In the genomic region with DNA sequence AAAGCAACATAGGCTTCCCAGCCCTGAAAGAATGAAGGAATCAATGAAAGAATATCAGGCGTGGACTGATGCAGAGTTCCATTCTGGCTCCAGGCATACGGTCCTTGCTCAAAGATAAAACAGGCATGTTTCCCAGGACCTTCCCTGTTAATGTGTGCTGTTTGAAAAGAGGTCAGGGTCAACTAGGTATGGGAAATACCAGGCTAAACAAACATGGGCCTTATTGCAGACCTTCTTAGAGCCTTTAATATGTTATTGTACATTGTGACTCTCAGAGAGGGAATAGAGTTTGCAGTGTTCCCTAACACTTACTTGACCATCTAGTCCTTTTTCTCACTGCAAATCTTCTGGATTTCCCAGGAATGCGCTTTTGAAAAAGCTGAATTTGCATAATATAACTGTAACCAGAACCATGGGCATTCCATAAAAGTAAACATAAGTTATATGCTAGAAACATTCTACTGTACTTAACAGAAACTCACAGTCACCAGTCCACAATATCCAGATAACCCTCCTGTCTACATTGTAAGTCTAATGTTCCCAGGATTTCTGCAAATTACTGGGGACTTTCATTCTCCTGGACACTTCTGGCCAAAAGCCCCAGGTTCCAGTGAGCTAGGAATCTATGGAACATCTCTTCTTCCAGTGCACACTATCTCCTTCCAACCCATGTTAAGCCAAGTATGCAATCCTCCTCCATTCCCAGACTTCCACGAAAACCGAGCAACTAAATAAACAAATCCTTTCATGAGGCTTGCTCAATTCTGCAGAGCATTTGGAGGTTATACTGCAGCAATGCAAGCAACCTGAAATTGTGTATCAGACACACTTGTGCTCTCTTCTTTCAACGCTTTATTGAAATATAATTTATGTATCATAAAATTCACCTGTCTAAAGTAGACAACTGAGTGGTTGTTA, we compare ENCODE assay signal across 19 cellular contexts.
"Had no signal": no experiment of that assay in that cellular context is flagged by ENCODE, and none has a peak within 500 bp of the region (broad histone marks: within the 10 kb centered on the region; RNA-seq: fewer than 3 reads in every experiment).

No MANE protein-coding gene starts in this region.

- DNase-seq: activated B cell treated with CpG ODN at 0.5 μM for 24 hours; activated CD4-positive, alpha-beta T cell treated with anti-CD3 and anti-CD28 coated beads, Interleukin-2, amount 10 ng/mL, durations not matched to agents 7 days and 5 days; activated CD8-positive, alpha-beta memory T cell treated with anti-CD3 and anti-CD28 coated beads for 24 hours; activated naive CD4-positive, alpha-beta T cell; activated naive CD8-positive, alpha-beta T cell treated with anti-CD3 and anti-CD28 coated beads, Interleukin-2, amount 10 ng/mL, durations not matched to agents 7 days and 5 days; aorta; dermis blood vessel endothelial cell; effector memory CD8-positive, alpha-beta T cell; heart left ventricle; left cardiac atrium; mammary epithelial cell; naive thymus-derived CD4-positive, alpha-beta T cell; stimulated activated CD4-positive, alpha-beta T cell treated with anti-CD3 and anti-CD28 coated beads, Interleukin-2, amount 100 ng/mL, for 48 hours; SW 1271; thyroid gland had no signal

- H3K36me3 Mint-ChIP-seq: activated naive CD8-positive, alpha-beta T cell treated with anti-CD3 and anti-CD28 coated beads, Interleukin-2, amount 10 ng/mL, durations not matched to agents 7 days and 5 days; stimulated activated memory B cell treated with anti-CD40 and anti-IgM and Interleukin-4, amounts not matched to agents 10 μg/mL and 1 μg/mL and 100 μg/mL, for 72 hours had no signal

- H3K4me3 Mint-ChIP-seq: activated B cell treated with CpG ODN at 0.5 μM for 24 hours; activated CD4-positive, alpha-beta T cell treated with anti-CD3 and anti-CD28 coated beads, Interleukin-2, amount 10 ng/mL, durations not matched to agents 7 days and 5 days; activated naive CD8-positive, alpha-beta T cell treated with anti-CD3 and anti-CD28 coated beads, Interleukin-2, amount 10 ng/mL, durations not matched to agents 7 days and 5 days; activated T-helper 1 cell treated with anti-CD3 and anti-CD28 coated beads, Interleukin-12 subunit alpha, Interleukin-12 subunit beta, Interleukin-2, Interleukin-4 antibody, amounts not matched to agents 30 ng/mL and 10 ng/mL and 1 ng/mL, durations not matched to agents 14 hours and 24 hours and 36 hours; effector memory CD8-positive, alpha-beta T cell; naive thymus-derived CD4-positive, alpha-beta T cell; stimulated activated memory B cell treated with anti-CD40 and anti-IgM and Interleukin-4, amounts not matched to agents 10 μg/mL and 1 μg/mL and 100 μg/mL, for 72 hours; T-helper 2 cell treated with Interferon-gamma antibody and Interleukin-4, amounts not matched to agents 5 μg/mL and 100 μg/mL, for 36 hours had no signal

- H3K27me3 ChIP-seq: heart left ventricle, thyroid gland had no signal

- H2AFZ ChIP-seq: parathyroid adenoma had no signal

- H3K9ac ChIP-seq: parathyroid adenoma had no signal

- H3K36me3 ChIP-seq: heart left ventricle, thyroid gland had no signal

- H3K27ac ChIP-seq: heart left ventricle, parathyroid adenoma, thyroid gland had no signal

- H3K9me3 ChIP-seq: heart left ventricle, thyroid gland had no signal

- H3K9me3 Mint-ChIP-seq: activated B cell treated with CpG ODN at 0.5 μM for 24 hours; activated naive CD8-positive, alpha-beta T cell treated with anti-CD3 and anti-CD28 coated beads, Interleukin-2, amount 10 ng/mL, durations not matched to agents 7 days and 5 days; stimulated activated memory B cell treated with anti-CD40 and anti-IgM and Interleukin-4, amounts not matched to agents 10 μg/mL and 1 μg/mL and 100 μg/mL, for 72 hours had no signal

- ATAC-seq: effector memory CD8-positive, alpha-beta T cell; heart left ventricle; left cardiac atrium; naive thymus-derived CD4-positive, alpha-beta T cell; stimulated activated memory B cell treated with anti-CD40 and anti-IgM and Interleukin-4, amounts not matched to agents 10 μg/mL and 1 μg/mL and 100 μg/mL, for 72 hours had no signal

- H3K4me1 ChIP-seq: heart left ventricle, parathyroid adenoma, thyroid gland had no signal

- H3K4me3 ChIP-seq: heart left ventricle, thyroid gland had no signal

- H3K27ac Mint-ChIP-seq: activated B cell treated with CpG ODN at 0.5 μM for 24 hours; activated CD4-positive, alpha-beta T cell treated with anti-CD3 and anti-CD28 coated beads, Interleukin-2, amount 10 ng/mL, durations not matched to agents 7 days and 5 days; activated naive CD8-positive, alpha-beta T cell treated with anti-CD3 and anti-CD28 coated beads, Interleukin-2, amount 10 ng/mL, durations not matched to agents 7 days and 5 days; activated T-helper 1 cell treated with anti-CD3 and anti-CD28 coated beads, Interleukin-12 subunit alpha, Interleukin-12 subunit beta, Interleukin-2, Interleukin-4 antibody, amounts not matched to agents 30 ng/mL and 10 ng/mL and 1 ng/mL, durations not matched to agents 14 hours and 24 hours and 36 hours; effector memory CD8-positive, alpha-beta T cell; naive thymus-derived CD4-positive, alpha-beta T cell; stimulated activated memory B cell treated with anti-CD40 and anti-IgM and Interleukin-4, amounts not matched to agents 10 μg/mL and 1 μg/mL and 100 μg/mL, for 72 hours; T-helper 2 cell treated with Interferon-gamma antibody and Interleukin-4, amounts not matched to agents 5 μg/mL and 100 μg/mL, for 36 hours had no signal

- H3K79me2 ChIP-seq: parathyroid adenoma had no signal

- H3K4me1 Mint-ChIP-seq: activated B cell treated with CpG ODN at 0.5 μM for 24 hours; stimulated activated memory B cell treated with anti-CD40 and anti-IgM and Interleukin-4, amounts not matched to agents 10 μg/mL and 1 μg/mL and 100 μg/mL, for 72 hours had no signal
